11 cellular contexts compared by ENCODE assay signal in genomic region chr3:187913617-187914033, GRCh38.
A peak's percentile ranks its signal among the peaks of the same experiment; 100 is the strongest.
DNase-seq lines count a peak whose midpoint lies in the region; ATAC-seq, FAIRE-seq and TF ChIP-seq lines count a peak whose summit lies in the region.
"Had no signal": no experiment of that assay in that cellular context is flagged by ENCODE, and none has a peak within 500 bp of the region (broad histone marks: within the 10 kb centered on the region; RNA-seq: fewer than 3 reads in every experiment).

No MANE protein-coding gene starts in this region.

- peaks cover 67% of the 10 kb centered on the region for H3K4me1 Mint-ChIP-seq in activated T-helper 1 cell treated with anti-CD3 and anti-CD28 coated beads, Interleukin-12 subunit alpha, Interleukin-12 subunit beta, Interleukin-2, Interleukin-4 antibody, amounts not matched to agents 30 ng/mL and 10 ng/mL and 1 ng/mL, durations not matched to agents 14 hours and 24 hours and 36 hours (ENCODE audit: low read depth)

- intact Hi-C loops in activated T-helper 1 cell treated with anti-CD3 and anti-CD28 coated beads, Interleukin-12 subunit alpha, Interleukin-12 subunit beta, Interleukin-2, Interleukin-4 antibody, amounts not matched to agents 30 ng/mL and 10 ng/mL and 1 ng/mL, durations not matched to agents 14 hours and 24 hours and 36 hours (cut with micrococcal nuclease), result no loop called here

- TF ChIP-seq POLR2A in H54 (IDR thresholded peaks at IDR 0.05; ENCODE audit: low read depth, low read length), result no peak

- peak; percentile 58 for FAIRE-seq in H54 (lab: Jason Lieb, UNC)
- FAIRE-seq: GM18507 had no signal

- peaks cover 4% of the 10 kb centered on the region for H3K27me3 Mint-ChIP-seq in activated T-helper 1 cell treated with anti-CD3 and anti-CD28 coated beads, Interleukin-12 subunit alpha, Interleukin-12 subunit beta, Interleukin-2, Interleukin-4 antibody, amounts not matched to agents 30 ng/mL and 10 ng/mL and 1 ng/mL, durations not matched to agents 14 hours and 24 hours and 36 hours (ENCODE audit: insufficient read depth)
- H3K27me3 Mint-ChIP-seq: CD4-positive, alpha-beta memory T cell; naive thymus-derived CD4-positive, alpha-beta T cell had no signal

- no peaks in the 10 kb centered on the region for H3K9me3 Mint-ChIP-seq in activated T-helper 1 cell treated with anti-CD3 and anti-CD28 coated beads, Interleukin-12 subunit alpha, Interleukin-12 subunit beta, Interleukin-2, Interleukin-4 antibody, amounts not matched to agents 30 ng/mL and 10 ng/mL and 1 ng/mL, durations not matched to agents 14 hours and 24 hours and 36 hours
- H3K9me3 Mint-ChIP-seq: CD4-positive, alpha-beta memory T cell had no signal

- H3K36me3 Mint-ChIP-seq in activated T-helper 1 cell treated with anti-CD3 and anti-CD28 coated beads, Interleukin-12 subunit alpha, Interleukin-12 subunit beta, Interleukin-2, Interleukin-4 antibody, amounts not matched to agents 30 ng/mL and 10 ng/mL and 1 ng/mL, durations not matched to agents 14 hours and 24 hours and 36 hours (ENCODE audit: low read depth), result peaks cover 1% of the 10 kb centered on the region
- H3K36me3 Mint-ChIP-seq: CD4-positive, alpha-beta memory T cell had no signal

- H3K4me3 Mint-ChIP-seq in activated T-helper 1 cell treated with anti-CD3 and anti-CD28 coated beads, Interleukin-12 subunit alpha, Interleukin-12 subunit beta, Interleukin-2, Interleukin-4 antibody, amounts not matched to agents 30 ng/mL and 10 ng/mL and 1 ng/mL, durations not matched to agents 14 hours and 24 hours and 36 hours, result no peak overlapping the region
- H3K4me3 Mint-ChIP-seq: CD4-positive, alpha-beta memory T cell; naive thymus-derived CD4-positive, alpha-beta T cell had no signal

- peak overlapping the region; percentile 22 for H3K27ac Mint-ChIP-seq in activated T-helper 1 cell treated with anti-CD3 and anti-CD28 coated beads, Interleukin-12 subunit alpha, Interleukin-12 subunit beta, Interleukin-2, Interleukin-4 antibody, amounts not matched to agents 30 ng/mL and 10 ng/mL and 1 ng/mL, durations not matched to agents 14 hours and 24 hours and 36 hours
- H3K27ac Mint-ChIP-seq: CD4-positive, alpha-beta memory T cell; naive thymus-derived CD4-positive, alpha-beta T cell had no signal

- DNase-seq in AG08395 (ENCODE audit: low spot score) (peak; percentile 6), H54 (ENCODE audit: insufficient read length, low spot score) (peak; percentile 28), islet precursor cell (peak; percentile 62)
- no peak for DNase-seq in activated T-helper 1 cell treated with anti-CD3 and anti-CD28 coated beads, Interleukin-12 subunit alpha, Interleukin-12 subunit beta, Interleukin-2, Interleukin-4 antibody, amounts not matched to agents 30 ng/mL and 10 ng/mL and 1 ng/mL, durations not matched to agents 14 hours and 24 hours and 36 hours (ENCODE audit: low spot score)
- no peak for DNase-seq in NK-92 treated with Interleukin-12 subunit alpha and Interleukin-12 subunit beta, amount 100 ng/mL, for 24 hours (lab: John Stamatoyannopoulos, UW)
- DNase-seq: CD4-positive, alpha-beta memory T cell; naive thymus-derived CD4-positive, alpha-beta T cell had no signal

- ATAC-seq in GM18858 (IDR thresholded peaks at IDR 0.05; ENCODE audit: unreplicated experiment), result no peak
- no peak for ATAC-seq in HG03442 (IDR thresholded peaks at IDR 0.05; ENCODE audit: unreplicated experiment)
- no peak for ATAC-seq in HG02885 (IDR thresholded peaks at IDR 0.05; ENCODE audit: poor library complexity, unreplicated experiment)
- ATAC-seq: naive thymus-derived CD4-positive, alpha-beta T cell had no signal

Comparison
In these comparisons a context has a peak if more than half of its experiments do, and no peak if none do; other contexts are left out.
1. DNase-seq: peak in AG08395 (single experiment), H54 (single experiment) and islet precursor cell (single experiment); none in activated T-helper 1 cell treated with anti-CD3 and anti-CD28 coated beads, Interleukin-12 subunit alpha, Interleukin-12 subunit beta, Interleukin-2, Interleukin-4 antibody, amounts not matched to agents 30 ng/mL and 10 ng/mL and 1 ng/mL, durations not matched to agents 14 hours and 24 hours and 36 hours (single experiment) and NK-92 treated with Interleukin-12 subunit alpha and Interleukin-12 subunit beta, amount 100 ng/mL, for 24 hours (single experiment).